23 cellular contexts compared by ENCODE assay signal in genomic region chr20:46073443-46073842, GRCh38. TPM values are rescaled to one million over a fixed set of nuclear protein-coding genes. Genes with fewer than 3 reads are reported as not detected.
A peak's percentile ranks its signal among the peaks of the same experiment; 100 is the strongest.
DNase-seq lines count a peak whose midpoint lies in the region; ATAC-seq, FAIRE-seq and TF ChIP-seq lines count a peak whose summit lies in the region.
"Had no signal": no experiment of that assay in that cellular context is flagged by ENCODE, and none has a peak within 500 bp of the region (broad histone marks: within the 10 kb centered on the region; RNA-seq: fewer than 3 reads in every experiment).

No MANE protein-coding gene starts in this region.

- H3K4me1 ChIP-seq in endodermal cell (ENCODE audit: control insufficient read depth, insufficient read depth, low read length), result peaks cover 3% of the 10 kb centered on the region
- H3K4me1 ChIP-seq in neural progenitor cell, result peaks cover 18% of the 10 kb centered on the region

- H3K27ac ChIP-seq in RWPE1 (no peak overlapping the region), endodermal cell (ENCODE audit: low read depth, low read length) (peak overlapping the region; percentile 85), neural progenitor cell (no peak overlapping the region)

- TF ChIP-seq CTCF in RWPE1 (conservative IDR thresholded peaks at IDR 0.05; ENCODE audit: low read depth), result no peak
- TF ChIP-seq CTCF in endodermal cell (conservative IDR thresholded peaks at IDR 0.05), result no peak
- TF ChIP-seq CTCF in neural progenitor cell (IDR thresholded peaks at IDR 0.05), result no peak

- H3K4me3 Mint-ChIP-seq in endodermal cell (no peak overlapping the region), neural progenitor cell (no peak overlapping the region)
- H3K4me3 Mint-ChIP-seq: activated B cell treated with CpG ODN at 0.5 μM for 24 hours; CD4-positive, CD25-positive, alpha-beta regulatory T cell; memory B cell; naive B cell had no signal

- peaks cover 50% of the 10 kb centered on the region for H3K36me3 ChIP-seq in endodermal cell (ENCODE audit: control insufficient read depth, insufficient read depth, low read length)
- peaks cover 6% of the 10 kb centered on the region for H3K36me3 ChIP-seq in neural progenitor cell

- H4K20me1 ChIP-seq in neural progenitor cell (ENCODE audit: low read depth), result peaks cover 97% of the 10 kb centered on the region

- no peaks in the 10 kb centered on the region for H3K27me3 Mint-ChIP-seq in endodermal cell (ENCODE audit: insufficient read depth)
- H3K27me3 Mint-ChIP-seq in neural progenitor cell (ENCODE audit: insufficient read depth, low read depth), result no peaks in the 10 kb centered on the region
- H3K27me3 Mint-ChIP-seq: activated B cell treated with CpG ODN at 0.5 μM for 24 hours; CD4-positive, CD25-positive, alpha-beta regulatory T cell; memory B cell; naive B cell had no signal

- H3K4me1 Mint-ChIP-seq in endodermal cell (peaks cover 34% of the 10 kb centered on the region), neural progenitor cell (peaks cover 14% of the 10 kb centered on the region)

- POLR2A ChIA-PET in RWPE1 (lab: Yijun Ruan, JAX; ENCODE audit: low non-redundant PET), result no interaction called here

- CTCF ChIA-PET in RWPE1 (lab: Yijun Ruan, JAX), result interaction anchor here (0.6 to 1.4 kb wide), 6 partner anchors 9 to 103 kb away, joined by 3 to 5 read pairs (median 4); no protein-coding TSS in a partner anchor

- H3K79me2 ChIP-seq in neural progenitor cell (ENCODE audit: low read depth), result peaks cover 64% of the 10 kb centered on the region

- H3K27me3 ChIP-seq in endodermal cell (ENCODE audit: control insufficient read depth, insufficient read depth, low read length, poor library complexity, severe bottlenecking) (no peaks in the 10 kb centered on the region), neural progenitor cell (no peaks in the 10 kb centered on the region)
- H3K27me3 ChIP-seq: tibial nerve had no signal

- H3K4me2 ChIP-seq in neural progenitor cell, result peak overlapping the region; percentile 63

- peaks cover 7% of the 10 kb centered on the region for H3F3A ChIP-seq in neural progenitor cell (ENCODE audit: low read depth)

- no peak overlapping the region for H2AFZ ChIP-seq in neural progenitor cell (replicated peaks)

- ATAC-seq in HG03571 (IDR thresholded peaks at IDR 0.05; ENCODE audit: unreplicated experiment), result no peak
- ATAC-seq: left cardiac atrium; stimulated activated naive CD8-positive, alpha-beta T cell treated with anti-CD3 and anti-CD28 coated beads, Interleukin-15, Interleukin-2, amounts not matched to agents 100 U/mL and 50 U/mL, for 24 hours had no signal

- H3K9me3 ChIP-seq in endodermal cell (ENCODE audit: control insufficient read depth, low read length), result no peaks in the 10 kb centered on the region
- no peaks in the 10 kb centered on the region for H3K9me3 ChIP-seq in neural progenitor cell (ENCODE audit: low read depth)
- H3K9me3 ChIP-seq: tibial nerve had no signal

- H3K9me3 Mint-ChIP-seq in endodermal cell (no peaks in the 10 kb centered on the region), neural progenitor cell (no peaks in the 10 kb centered on the region)
- H3K9me3 Mint-ChIP-seq: activated B cell treated with CpG ODN at 0.5 μM for 24 hours; CD4-positive, CD25-positive, alpha-beta regulatory T cell; memory B cell; naive B cell had no signal

- H3K36me3 Mint-ChIP-seq in endodermal cell (ENCODE audit: low read depth), result peaks cover 24% of the 10 kb centered on the region
- peaks cover 33% of the 10 kb centered on the region for H3K36me3 Mint-ChIP-seq in neural progenitor cell

- 88 to 100% methylated on average over 1 of the region's 3 CpGs for WGBS in endodermal cell (ENCODE audit: insufficient coverage in 1 of 2, insufficient read length in 1 of 2), 2 experiments

- H3K27ac Mint-ChIP-seq in endodermal cell, result no peak overlapping the region
- H3K27ac Mint-ChIP-seq in neural progenitor cell, result no peak overlapping the region
- H3K27ac Mint-ChIP-seq: activated B cell treated with CpG ODN at 0.5 μM for 24 hours; CD4-positive, CD25-positive, alpha-beta regulatory T cell; memory B cell had no signal

- H3K9ac ChIP-seq in endodermal cell (ENCODE audit: extremely low read depth, low read length, poor library complexity, severe bottlenecking), result no peak overlapping the region
- no peak overlapping the region for H3K9ac ChIP-seq in neural progenitor cell

- FAIRE-seq in HTR-8/SVneo (lab: Jason Lieb, UNC), result peak; percentile 38
- FAIRE-seq: GM18507 had no signal

- H3K4me3 ChIP-seq in endodermal cell (ENCODE audit: low read length) (no peak overlapping the region), neural progenitor cell (no peak overlapping the region)
- H3K4me3 ChIP-seq: tibial nerve had no signal

- no peak for DNase-seq in HTR-8/SVneo (ENCODE audit: insufficient read length, low spot score)
- peak; percentile 34 for DNase-seq in RWPE1 (ENCODE audit: low spot score)
- DNase-seq in endodermal cell, result peak; percentile 32
- DNase-seq in neural progenitor cell (ENCODE audit: low spot score), result no peak
- DNase-seq in effector CD4-positive, alpha-beta T cell, result no peak
- no peak for DNase-seq in activated CD8-positive, alpha-beta memory T cell treated with anti-CD3 and anti-CD28 coated beads, Interleukin-2, amount 50 U/mL, for 48 hours
- DNase-seq: activated B cell treated with CpG ODN at 0.5 μM for 24 hours; activated CD4-positive, alpha-beta T cell treated with anti-CD3 and anti-CD28 coated beads, Interleukin-2, amount 50 U/mL, for 48 hours; activated gamma-delta T cell treated with Interleukin-2 at 50 U/mL for 16 hours; CD4-positive, CD25-positive, alpha-beta regulatory T cell; effector CD8-positive, alpha-beta T cell; H7; KG1; left cardiac atrium; naive B cell; NCI-H2029; NCI-H446; stimulated activated CD4-positive, alpha-beta T cell treated with anti-CD3 and anti-CD28 coated beads, Interleukin-4, amount 100 ng/mL, for 24 hours; stimulated activated naive CD8-positive, alpha-beta T cell treated with anti-CD3 and anti-CD28 coated beads, Interleukin-15, Interleukin-2, amounts not matched to agents 100 U/mL and 50 U/mL, for 24 hours had no signal

RNA-seq across cellular contexts. Expression of gene NCOA5, which starts 16.3 kb away (rescaled TPM):
- 10 to 100 TPM; 19.3 to 28.7 TPM for total RNA-seq in endodermal cell
- 26.8 TPM for polyA plus RNA-seq in endodermal cell (2013, experiment 1 of 2)
- polyA plus RNA-seq in endodermal cell (2013, experiment 2 of 2), result 25.4 TPM
- total RNA-seq in neural progenitor cell (ENCODE audit: low replicate concordance), result 10.3 and 18.4 TPM in 2 replicates

RNA-seq across cellular contexts. Expression of gene SLC12A5, which starts 44.4 kb away (rescaled TPM):
- total RNA-seq in endodermal cell, result 10 to 100 TPM in 1 of 2 donors, 1 to 10 TPM in 1; 5.7 to 10.2 TPM
- 7.2 TPM for polyA plus RNA-seq in endodermal cell (2013, experiment 1 of 2)
- polyA plus RNA-seq in endodermal cell (2013, experiment 2 of 2), result 7.4 TPM
- 0.37 and 0.77 TPM in 2 replicates for total RNA-seq in neural progenitor cell (ENCODE audit: low replicate concordance)
- total RNA-seq: activated B cell treated with CpG ODN at 0.5 μM for 24 hours; CD4-positive, CD25-positive, alpha-beta regulatory T cell had no signal
- polyA plus RNA-seq: CD4-positive, CD25-positive, alpha-beta regulatory T cell had no signal

RNA-seq across cellular contexts. Expression of gene CD40, which starts 44.7 kb away (rescaled TPM):
- total RNA-seq in endodermal cell (10 to 100 TPM in 1 of 2 donors, 1 to 10 TPM in 1; 9.0 to 16.4 TPM), neural progenitor cell (ENCODE audit: low replicate concordance) (11.0 and 14.0 TPM in 2 replicates)
- polyA plus RNA-seq in endodermal cell (2013, experiment 1 of 2), result 5.4 TPM
- polyA plus RNA-seq in endodermal cell (2013, experiment 2 of 2), result 5.1 TPM

Comparison
In these comparisons a context has a peak if more than half of its experiments do, and no peak if none do; other contexts are left out.
1. DNase-seq: peak in RWPE1 (single experiment) and endodermal cell (single experiment); none in HTR-8/SVneo (single experiment), neural progenitor cell (single experiment), effector CD4-positive, alpha-beta T cell (single experiment) and activated CD8-positive, alpha-beta memory T cell treated with anti-CD3 and anti-CD28 coated beads, Interleukin-2, amount 50 U/mL, for 48 hours (single experiment).